19 cellular contexts compared by ENCODE assay signal in genomic region chr15:68408526-68408925, GRCh38. TPM values are rescaled to one million over a fixed set of nuclear protein-coding genes. Genes with fewer than 3 reads are reported as not detected.
DNase-seq lines count a peak whose midpoint lies in the region; ATAC-seq and TF ChIP-seq lines count a peak whose summit lies in the region.
"Had no signal": no experiment of that assay in that cellular context is flagged by ENCODE, and none has a peak within 500 bp of the region (broad histone marks: within the 10 kb centered on the region; RNA-seq: fewer than 3 reads in every experiment).

No MANE protein-coding gene starts in this region.

- no peak overlapping the region for H3K4me3 Mint-ChIP-seq in natural killer cell treated with Interleukin-12 subunit alpha and Interleukin-12 subunit beta and Interleukin-15 and Interleukin-18, amount 100 ng/mL, for 72 hours
- no peak overlapping the region for H3K4me3 Mint-ChIP-seq in natural killer cell

- peaks cover 0 to 5% of the 10 kb centered on the region in 2 donors for H3K27me3 Mint-ChIP-seq in natural killer cell treated with Interleukin-12 subunit alpha and Interleukin-12 subunit beta and Interleukin-15 and Interleukin-18, amount 100 ng/mL, for 72 hours
- no peaks in the 10 kb centered on the region for H3K27me3 Mint-ChIP-seq in natural killer cell (ENCODE audit: low read depth in 2 of 2)

- no peak for ATAC-seq in natural killer cell treated with Interleukin-12 subunit alpha and Interleukin-12 subunit beta and Interleukin-15 and Interleukin-18, amount 100 ng/mL, for 72 hours
- ATAC-seq in natural killer cell (no peak), HG02885 (IDR thresholded peaks at IDR 0.05; ENCODE audit: poor library complexity, unreplicated experiment) (no peak), Right ventricle myocardium superior (ENCODE audit: poor library complexity) (no peak)

- H3K27me3 ChIP-seq in spleen (replicated peaks in 1 of 7): no peaks in the 10 kb centered on the region

- WGBS in spleen, 5 donors: 88 to 98% (median 94%) methylated on average over 3 of the region's 3 CpGs

- H3K9me3 Mint-ChIP-seq in natural killer cell treated with Interleukin-12 subunit alpha and Interleukin-12 subunit beta and Interleukin-15 and Interleukin-18, amount 100 ng/mL, for 72 hours: no peaks in the 10 kb centered on the region
- H3K9me3 Mint-ChIP-seq in natural killer cell: peaks cover 0 to under 1% of the 10 kb centered on the region in 2 donors

- no peak for TF ChIP-seq POLR2A in spleen (IDR thresholded peaks at IDR 0.05)

- no peak overlapping the region for H3K4me3 ChIP-seq in spleen

- no peak for TF ChIP-seq CTCF in natural killer cell (IDR thresholded peaks at IDR 0.05)
- TF ChIP-seq CTCF in spleen (IDR thresholded peaks at IDR 0.05 in 8 of 11, conservative IDR thresholded peaks at IDR 0.05 in 3 of 11): no peak

- peak overlapping the region in 5 of 8 donors; percentile 60 to 74 (median 70) for H3K27ac ChIP-seq in spleen

- no peak overlapping the region for H3K27ac Mint-ChIP-seq in natural killer cell treated with Interleukin-12 subunit alpha and Interleukin-12 subunit beta and Interleukin-15 and Interleukin-18, amount 100 ng/mL, for 72 hours
- no peak overlapping the region for H3K27ac Mint-ChIP-seq in natural killer cell

- peak; percentile 37 for DNase-seq in natural killer cell treated with Interleukin-12 subunit alpha and Interleukin-12 subunit beta and Interleukin-15 and Interleukin-18, amount 100 ng/mL, for 72 hours (ENCODE audit: low spot score)
- no peak for DNase-seq in natural killer cell
- DNase-seq in islet precursor cell: peak; percentile 20
- peak; percentile 29 for DNase-seq in spleen
- DNase-seq in NCI-H1048 (lab: John Stamatoyannopoulos, UW): no peak
- no peak for DNase-seq in Right ventricle myocardium superior
- no peak for DNase-seq in stimulated activated CD4-positive, alpha-beta T cell treated with anti-CD3 and anti-CD28 coated beads, Interleukin-15, amount 100 ng/mL, for 24 hours
- DNase-seq: AML-193, DMS53, HCEC 1CT, IMR-90, NCI-H1694, NCI-H2107, NCI-H226, NCI-H526, RPMI8226 had no signal

- peaks cover 0 to 2% (median 0%) of the 10 kb centered on the region in 8 donors for H3K9me3 ChIP-seq in spleen
- H3K9me3 ChIP-seq: Caco-2 had no signal

- H3K4me1 ChIP-seq in spleen: peaks cover 0 to 12% (median 0%) of the 10 kb centered on the region in 6 donors
- H3K4me1 ChIP-seq: Caco-2 had no signal

- H3K36me3 Mint-ChIP-seq in natural killer cell treated with Interleukin-12 subunit alpha and Interleukin-12 subunit beta and Interleukin-15 and Interleukin-18, amount 100 ng/mL, for 72 hours: no peaks in the 10 kb centered on the region
- no peaks in the 10 kb centered on the region for H3K36me3 Mint-ChIP-seq in natural killer cell

- H3K36me3 ChIP-seq in spleen: no peaks in the 10 kb centered on the region

- no peaks in the 10 kb centered on the region for H3K4me1 Mint-ChIP-seq in natural killer cell treated with Interleukin-12 subunit alpha and Interleukin-12 subunit beta and Interleukin-15 and Interleukin-18, amount 100 ng/mL, for 72 hours (ENCODE audit: low read depth in 2 of 2)
- no peaks in the 10 kb centered on the region for H3K4me1 Mint-ChIP-seq in natural killer cell

- intact Hi-C loops in natural killer cell (cut with micrococcal nuclease): no loop called here
- intact Hi-C loops in spleen (cut with DNase I; ENCODE audit: low total_unique reads): no loop called here
- intact Hi-C loops in Right ventricle myocardium superior (cut with DNase I): no loop called here

RNA-seq across cellular contexts. Expression of gene ITGA11, which starts 23.4 kb away (rescaled TPM):
- total RNA-seq in natural killer cell treated with Interleukin-12 subunit alpha and Interleukin-12 subunit beta and Interleukin-15 and Interleukin-18, amount 100 ng/mL, for 72 hours: under 1 TPM; 0.17 to 0.98 TPM
- total RNA-seq in natural killer cell: not detected
- total RNA-seq in spleen: 10 to 100 TPM in 1 of 7 donors, 1 to 10 TPM in 6; 4.7 to 17.2 (median 7.2) TPM
- 1 to 10 TPM in 1 of 3 donors, under 1 TPM in 2; 0.27 to 1.1 (median 0.37) TPM for polyA plus RNA-seq in spleen
- 32.2 TPM for total RNA-seq in Right ventricle myocardium superior
- total RNA-seq: HT-29 had no signal

Comparison
In these comparisons a context has a peak if more than half of its experiments do, and no peak if none do; other contexts are left out.
1. DNase-seq: peak in natural killer cell treated with Interleukin-12 subunit alpha and Interleukin-12 subunit beta and Interleukin-15 and Interleukin-18, amount 100 ng/mL, for 72 hours (single experiment), islet precursor cell (single experiment) and spleen (single experiment); none in natural killer cell (single experiment), NCI-H1048 (single experiment), Right ventricle myocardium superior (single experiment) and stimulated activated CD4-positive, alpha-beta T cell treated with anti-CD3 and anti-CD28 coated beads, Interleukin-15, amount 100 ng/mL, for 24 hours (single experiment).